ENCODE assay signal across 23 cellular contexts in genomic region chr10:117759266-117759665, GRCh38.
"Had no signal": no experiment of that assay in that cellular context is flagged by ENCODE, and none has a peak within 500 bp of the region (broad histone marks: within the 10 kb centered on the region; RNA-seq: fewer than 3 reads in every experiment).

No MANE protein-coding gene starts in this region.

- H3K27ac ChIP-seq: neural progenitor cell, pancreas, prostate gland, right lobe of liver, sigmoid colon, stomach, thoracic aorta, thyroid gland, tibial nerve, upper lobe of left lung, vagina had no signal

- H3K27me3 ChIP-seq: neural progenitor cell, right lobe of liver, thyroid gland, tibial nerve, upper lobe of left lung, vagina had no signal

- H3K36me3 ChIP-seq: neural progenitor cell, pancreas, prostate gland, right lobe of liver, sigmoid colon, stomach, thoracic aorta, thyroid gland, tibial nerve, upper lobe of left lung, vagina had no signal

- H3K4me1 ChIP-seq: pancreas, prostate gland, right lobe of liver, sigmoid colon, stomach, thyroid gland, upper lobe of left lung, vagina had no signal

- H3K9me3 ChIP-seq: pancreas, prostate gland, right lobe of liver, sigmoid colon, stomach, thoracic aorta, thyroid gland, tibial nerve, upper lobe of left lung, vagina had no signal

- ATAC-seq: naive thymus-derived CD4-positive, alpha-beta T cell; natural killer cell; pancreas; right lobe of liver; stimulated activated effector memory CD8-positive, alpha-beta T cell treated with anti-CD3 and anti-CD28 coated beads, Interleukin-12 subunit alpha, Interleukin-12 subunit beta, amount 100 ng/mL, for 72 hours; stimulated activated naive B cell treated with anti-CD40 and anti-IgM and Interleukin-4, amounts not matched to agents 10 μg/mL and 1 μg/mL and 100 μg/mL, for 72 hours had no signal

- DNase-seq: naive thymus-derived CD4-positive, alpha-beta T cell; natural killer cell; occipital lobe; pancreas; right lobe of liver; sigmoid colon; small intestine; stimulated activated CD4-positive, alpha-beta T cell treated with anti-CD3 and anti-CD28 coated beads, Interleukin-15, amount 100 ng/mL, for 24 hours; stimulated activated CD4-positive, alpha-beta T cell treated with anti-CD3 and anti-CD28 coated beads, Interleukin-2, amount 100 ng/mL, for 24 hours; stimulated activated CD4-positive, alpha-beta T cell treated with anti-CD3 and anti-CD28 coated beads, Interleukin-2, amount 100 ng/mL, for 48 hours; stimulated activated CD4-positive, alpha-beta T cell treated with anti-CD3 and anti-CD28 coated beads, Interleukin-4, amount 100 ng/mL, for 24 hours; stimulated activated naive B cell treated with anti-CD40 and anti-IgM and Interleukin-4, amounts not matched to agents 10 μg/mL and 1 μg/mL and 100 μg/mL, for 72 hours; stimulated activated naive CD4-positive, alpha-beta T cell treated with Interleukin-2 at 50 U/mL for 16 hours; stomach; thyroid gland; trophoblast cell; upper lobe of left lung had no signal

- H3K4me3 ChIP-seq: neural progenitor cell, pancreas, prostate gland, right lobe of liver, sigmoid colon, stomach, thoracic aorta, thyroid gland, tibial nerve, upper lobe of left lung, vagina had no signal
